Comparison of ENCODE assay signal across 17 cellular contexts in the genomic region with DNA sequence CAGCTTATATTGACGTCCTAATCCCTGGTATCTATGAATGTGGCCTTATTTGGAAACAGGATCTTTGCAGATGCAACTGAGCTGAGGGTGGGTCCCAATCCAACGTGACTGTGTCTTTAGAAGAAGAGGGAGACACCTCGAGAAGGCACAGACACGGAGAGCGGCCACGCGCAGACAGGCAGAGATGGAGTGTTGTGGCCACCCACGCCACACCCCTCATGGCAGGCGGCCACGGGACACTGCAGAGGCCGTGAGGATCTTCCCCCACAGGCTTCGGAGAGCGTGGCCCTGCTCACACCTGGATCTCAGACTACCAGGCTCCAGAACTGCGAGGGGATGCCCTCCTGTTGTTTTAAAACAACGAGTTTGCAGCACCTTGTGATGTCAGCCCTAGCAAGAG.
"Had no signal": no experiment of that assay in that cellular context is flagged by ENCODE, and none has a peak within 500 bp of the region (broad histone marks: within the 10 kb centered on the region; RNA-seq: fewer than 3 reads in every experiment).

No MANE protein-coding gene starts in this region.

- H3K36me3 ChIP-seq: neutrophil, pancreas, right lobe of liver, tibial artery had no signal

- H3K4me3 ChIP-seq: dorsolateral prefrontal cortex, lung, pancreas, right lobe of liver, testis, tibial artery had no signal

- DNase-seq: effector CD4-positive, alpha-beta T cell; hypothalamus; immature natural killer cell; islet precursor cell; pancreas; right lobe of liver; stimulated activated CD4-positive, alpha-beta T cell treated with anti-CD3 and anti-CD28 coated beads, Interleukin-4, amount 100 ng/mL, for 4 hours; stimulated activated naive CD8-positive, alpha-beta T cell treated with anti-CD3 and anti-CD28 coated beads, Interleukin-15, Interleukin-2, amounts not matched to agents 100 U/mL and 50 U/mL, for 24 hours; substantia nigra; testis had no signal

- H3K9me3 ChIP-seq: pancreas, right lobe of liver, testis, tibial artery had no signal

- H3K4me1 ChIP-seq: pancreas, right lobe of liver, testis, tibial artery had no signal

- H3K27ac ChIP-seq: dorsolateral prefrontal cortex, neutrophil, pancreas, right lobe of liver, testis, tibial artery had no signal

- FAIRE-seq: frontal cortex, pancreas, urothelium cell line had no signal

- ATAC-seq: pancreas; right lobe of liver; stimulated activated memory B cell treated with anti-CD40 and anti-IgM and Interleukin-4, amounts not matched to agents 10 μg/mL and 1 μg/mL and 100 μg/mL, for 72 hours; stimulated activated naive CD8-positive, alpha-beta T cell treated with anti-CD3 and anti-CD28 coated beads, Interleukin-15, Interleukin-2, amounts not matched to agents 100 U/mL and 50 U/mL, for 24 hours had no signal

- H3K27me3 ChIP-seq: dorsolateral prefrontal cortex, pancreas, right lobe of liver, testis had no signal
